In genomic region chr9:31347082-31347617, GRCh38 we compare ENCODE assay signal across 8 cellular contexts.
DNase-seq lines count a peak whose midpoint lies in the region; ATAC-seq, FAIRE-seq and TF ChIP-seq lines count a peak whose summit lies in the region.

No MANE protein-coding gene starts in this region.

- no peak overlapping the region for H3K4me3 Mint-ChIP-seq in glutamatergic neuron (ENCODE audit: unreplicated experiment)

- H3K9me3 ChIP-seq in mucosa of stomach (ENCODE audit: control insufficient read depth, low read length), result no peaks in the 10 kb centered on the region

- H3K4me3 ChIP-seq in bronchial epithelial cell (ENCODE audit: low read depth, low read length) (no peak overlapping the region), mucosa of stomach (ENCODE audit: low read length) (no peak overlapping the region)

- peak; percentile 98 for ATAC-seq in GM18519 (IDR thresholded peaks at IDR 0.05; ENCODE audit: low FRiP score, unreplicated experiment)
- peak; percentile 99 for ATAC-seq in HG02642 (IDR thresholded peaks at IDR 0.05; ENCODE audit: poor library complexity, unreplicated experiment)

- H3K27me3 Mint-ChIP-seq in glutamatergic neuron (ENCODE audit: unreplicated experiment), result no peaks in the 10 kb centered on the region

- no peaks in the 10 kb centered on the region for H3K36me3 Mint-ChIP-seq in glutamatergic neuron (ENCODE audit: unreplicated experiment)

- H3K4me1 Mint-ChIP-seq in glutamatergic neuron (ENCODE audit: low read depth, unreplicated experiment), result no peaks in the 10 kb centered on the region

- H3K27me3 ChIP-seq in bronchial epithelial cell (ENCODE audit: control insufficient read depth, insufficient read depth, low read length) (no peaks in the 10 kb centered on the region), mucosa of stomach (ENCODE audit: control insufficient read depth, insufficient read depth, low read length) (no peaks in the 10 kb centered on the region)

- peak overlapping the region; percentile 19 for H3K9ac ChIP-seq in mucosa of stomach (ENCODE audit: low read length)

- no peaks in the 10 kb centered on the region for H3K4me1 ChIP-seq in mucosa of stomach (ENCODE audit: control insufficient read depth, insufficient read depth, low read length)

- H3K36me3 ChIP-seq in bronchial epithelial cell (ENCODE audit: control insufficient read depth, insufficient read depth, low read length) (no peaks in the 10 kb centered on the region), mucosa of stomach (ENCODE audit: control insufficient read depth, insufficient read depth, low read length) (no peaks in the 10 kb centered on the region)

- FAIRE-seq in bronchial epithelial cell (lab: Jason Lieb, UNC), result no peak

- TF ChIP-seq CTCF in bronchial epithelial cell (IDR thresholded peaks at IDR 0.05; ENCODE audit: insufficient read depth, low read length, severe bottlenecking) (no peak), glutamatergic neuron (IDR thresholded peaks at IDR 0.05; ENCODE audit: partially characterized antibody, unreplicated experiment) (no peak)

- DNase-seq in NAMALWA (ENCODE audit: low spot score), result peak; percentile 84
- DNase-seq in bronchial epithelial cell (ENCODE audit: low read depth), result peak; percentile 59
- no peak for DNase-seq in glutamatergic neuron
- DNase-seq in NCI-H748 (lab: John Stamatoyannopoulos, UW; ENCODE audit: unreplicated experiment), result no peak
- DNase-seq in head of caudate nucleus, result no peak

- H3K9me3 Mint-ChIP-seq in glutamatergic neuron (ENCODE audit: unreplicated experiment), result no peaks in the 10 kb centered on the region

- intact Hi-C loops in head of caudate nucleus (cut with DNase I), result no loop called here

- no peak overlapping the region for H3K27ac Mint-ChIP-seq in glutamatergic neuron (ENCODE audit: unreplicated experiment)

Comparison
In these comparisons a context has a peak if more than half of its experiments do, and no peak if none do; other contexts are left out.
1. DNase-seq: peak in NAMALWA (single experiment) and bronchial epithelial cell (single experiment); none in glutamatergic neuron (single experiment), NCI-H748 (single experiment) and head of caudate nucleus (0 of 42).